Comparison of ENCODE assay signal across 7 cellular contexts in the genomic region with DNA sequence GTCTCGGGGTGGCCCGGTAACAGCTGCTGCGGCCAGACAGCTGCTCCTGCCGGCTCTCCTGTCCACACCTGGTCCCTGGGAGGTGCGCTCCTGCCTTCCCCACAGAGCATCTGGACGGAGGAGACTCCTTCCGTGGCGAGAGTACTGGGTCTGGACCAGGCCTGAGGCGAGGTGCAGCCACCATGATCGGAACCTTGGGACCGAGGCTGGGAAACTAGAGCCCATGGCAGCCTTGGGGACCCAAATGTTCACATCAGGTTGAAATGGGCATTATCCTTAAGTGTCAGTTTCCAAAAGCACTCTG. TPM values are rescaled to one million over a fixed set of nuclear protein-coding genes. Genes with fewer than 3 reads are reported as not detected.
A peak's percentile ranks its signal among the peaks of the same experiment; 100 is the strongest.
DNase-seq lines count a peak whose midpoint lies in the region; ATAC-seq and TF ChIP-seq lines count a peak whose summit lies in the region.

No MANE protein-coding gene starts in this region.

- TF ChIP-seq CTCF in brain microvascular endothelial cell (IDR thresholded peaks at IDR 0.05; ENCODE audit: low read depth, low read length, missing control alignments): no peak
- no peak for TF ChIP-seq CTCF in lung (IDR thresholded peaks at IDR 0.05; ENCODE audit: control extremely low read depth, extremely low read depth)
- no peak for TF ChIP-seq CTCF in upper lobe of left lung (IDR thresholded peaks at IDR 0.05)

- no peak for TF ChIP-seq EP300 in upper lobe of left lung (IDR thresholded peaks at IDR 0.05)

- WGBS in lung, 2 donors: 0% methylated on average over 11 of the region's 11 CpGs
- WGBS in upper lobe of left lung, 2 donors: 0% methylated on average over 7 to 11 of the region's 11 CpGs

- H3K27ac ChIP-seq in brain microvascular endothelial cell (peak overlapping the region; percentile 74), lung (ENCODE audit: low read depth in 1 of 2, low read length in 1 of 2) (peak overlapping the region; percentile 93 to 98), upper lobe of left lung (peak overlapping the region; percentile 92 to 99 (median 94))

- H3K9me3 ChIP-seq in lung (ENCODE audit: control insufficient read depth in 2 of 2, insufficient read depth in 1 of 2, low read length in 1 of 2) (no peaks in the 10 kb centered on the region), upper lobe of left lung (no peaks in the 10 kb centered on the region)

- H3K36me3 ChIP-seq in brain microvascular endothelial cell (replicated peaks): no peaks in the 10 kb centered on the region
- H3K36me3 ChIP-seq in lung (ENCODE audit: control insufficient read depth in 2 of 2, insufficient read depth in 2 of 2, low read length in 2 of 2): no peaks in the 10 kb centered on the region
- H3K36me3 ChIP-seq in upper lobe of left lung: no peaks in the 10 kb centered on the region

- in situ Hi-C loops in brain microvascular endothelial cell (cut with HindIII; ENCODE audit: low pct_ligation_motif_present, low sequenced_read_pairs): no loop called here

- TF ChIP-seq POLR2A in upper lobe of left lung (IDR thresholded peaks at IDR 0.05): no peak

- DNase-seq in HuH-7 (ENCODE audit: low spot score) (peak; percentile 22), brain microvascular endothelial cell (no peak), lung (ENCODE audit: low spot score) (no peak), upper lobe of left lung (peak in 1 of 2 donors; percentile 37), NOMO-1 treated with DMSO at 0.1 percent for 48 hours (lab: John Stamatoyannopoulos, UW; ENCODE audit: unreplicated experiment) (no peak)

- no peaks in the 10 kb centered on the region for H3K27me3 ChIP-seq in brain microvascular endothelial cell (replicated peaks)
- H3K27me3 ChIP-seq in lung (ENCODE audit: control insufficient read depth, insufficient read depth): no peaks in the 10 kb centered on the region
- no peaks in the 10 kb centered on the region for H3K27me3 ChIP-seq in upper lobe of left lung

- ATAC-seq in GM19455 (IDR thresholded peaks at IDR 0.05; ENCODE audit: unreplicated experiment) (peak; percentile 31), lung (ENCODE audit: insufficient read depth, low FRiP score) (peak; percentile 3), upper lobe of left lung (ENCODE audit: low FRiP score in 2 of 2) (peak in 1 of 2 donors; percentile 38), GM21786 (IDR thresholded peaks at IDR 0.05; ENCODE audit: unreplicated experiment) (no peak)

- peak overlapping the region; percentile 98 for H3K4me3 ChIP-seq in brain microvascular endothelial cell (ENCODE audit: low read depth, low read length)
- peak overlapping the region; percentile 100 for H3K4me3 ChIP-seq in lung
- peak overlapping the region; percentile 78 to 92 (median 88) for H3K4me3 ChIP-seq in upper lobe of left lung

- H3K4me1 ChIP-seq in lung (ENCODE audit: control insufficient read depth in 2 of 2, insufficient read depth in 2 of 2, low read length in 2 of 2): peaks cover under 1 to 14% of the 10 kb centered on the region in 2 donors
- peaks cover 23 to 49% (median 31%) of the 10 kb centered on the region in 4 donors for H3K4me1 ChIP-seq in upper lobe of left lung

RNA-seq across cellular contexts. Expression of a gene that starts 0.6 kb away (rescaled TPM):
- total RNA-seq in lung (100 to 1,000 TPM in 1 of 2 donors, 10 to 100 TPM in 1; 55.6 to 145 TPM), upper lobe of left lung (100 to 1,000 TPM in 1 of 6 donors, 10 to 100 TPM in 5; 54.7 to 127 (median 70.8) TPM)
- 10 to 100 TPM; 15.9 to 19.0 TPM for polyA plus RNA-seq in lung
